3 cellular contexts compared by ENCODE assay signal in genomic region chr4:126047114-126047513, GRCh38.
"Had no signal": no experiment of that assay in that cellular context is flagged by ENCODE, and none has a peak within 500 bp of the region (broad histone marks: within the 10 kb centered on the region; RNA-seq: fewer than 3 reads in every experiment).

No MANE protein-coding gene starts in this region.

- DNase-seq: GDM1, GF-D8 had no signal

- H3K4me3 ChIP-seq: GM12878 had no signal
